8 cellular contexts compared by ENCODE assay signal in genomic region chrX:103918050-103918449, GRCh38. TPM values are rescaled to one million over a fixed set of nuclear protein-coding genes. Genes with fewer than 3 reads are reported as not detected.
DNase-seq lines count a peak whose midpoint lies in the region; ATAC-seq and TF ChIP-seq lines count a peak whose summit lies in the region.

No MANE protein-coding gene starts in this region.

- H3K9me3 ChIP-seq in CD4-positive, alpha-beta T cell (ENCODE audit: control insufficient read depth, low read length) = no peaks in the 10 kb centered on the region
- H3K9me3 ChIP-seq in Loucy (ENCODE audit: insufficient read depth, low read depth, low read length) (no peaks in the 10 kb centered on the region), right cardiac atrium (ENCODE audit: control insufficient read depth, low read length) (no peaks in the 10 kb centered on the region)

- under 1% methylated on average over 18 of the region's 18 CpGs for WGBS in right cardiac atrium

- peak overlapping the region; percentile 76 for H3K9ac ChIP-seq in Loucy (ENCODE audit: low read depth, low read length, poor library complexity, severe bottlenecking)

- H3K79me2 ChIP-seq in Loucy (ENCODE audit: insufficient read depth, low read length) = peaks cover 50% of the 10 kb centered on the region

- no peaks in the 10 kb centered on the region for H4K20me1 ChIP-seq in Loucy (ENCODE audit: insufficient read depth, low read length, poor library complexity, severe bottlenecking)

- peak in 9 of 10 experiments; percentile 9 to 44 (median 25) for DNase-seq in CD4-positive, alpha-beta T cell
- peak; percentile 56 for DNase-seq in GM20000 (ENCODE audit: low spot score)
- DNase-seq in SHP77 treated with DMSO at 0.1 percent for 48 hours (lab: John Stamatoyannopoulos, UW) = peak; percentile 5
- peak; percentile 60 for DNase-seq in amniotic stem cell (lab: John Stamatoyannopoulos, UW)
- peak; percentile 50 to 75 (median 56) for DNase-seq in right cardiac atrium
- DNase-seq in progenitor cell of endocrine pancreas (ENCODE audit: low spot score, unreplicated experiment) = peak; percentile 44

- H3K36me3 Mint-ChIP-seq in CD4-positive, alpha-beta T cell (ENCODE audit: low read depth) = peaks cover 16% of the 10 kb centered on the region
- H3K36me3 Mint-ChIP-seq in progenitor cell of endocrine pancreas (ENCODE audit: insufficient read depth) = peaks cover 5% of the 10 kb centered on the region

- no peaks in the 10 kb centered on the region for H3K9me2 ChIP-seq in Loucy (replicated peaks; ENCODE audit: low read depth, low read length)

- POLR2A ChIA-PET in CD4-positive, alpha-beta T cell (lab: Charles Lee) = interaction anchor here (1.3 to 2.9 kb wide), 6 partner anchors 23 to 1986 kb away, joined by 4 to 15 read pairs (median 6); partner anchors contain the start of genes FAM199X, MORF4L2, SLC25A53 and ZMAT1

- H3K4me3 ChIP-seq in Loucy (ENCODE audit: low read length, poor library complexity, severe bottlenecking) (peak overlapping the region; percentile 78), right cardiac atrium (ENCODE audit: low read length) (peak overlapping the region; percentile 65)

- H3K27me3 Mint-ChIP-seq in CD4-positive, alpha-beta T cell = no peaks in the 10 kb centered on the region
- H3K27me3 Mint-ChIP-seq in progenitor cell of endocrine pancreas = peaks cover 3% of the 10 kb centered on the region

- H3K27ac Mint-ChIP-seq in CD4-positive, alpha-beta T cell = peak overlapping the region; percentile 95
- H3K27ac Mint-ChIP-seq in progenitor cell of endocrine pancreas = peak overlapping the region; percentile 97

- no peaks in the 10 kb centered on the region for H3K9me3 Mint-ChIP-seq in CD4-positive, alpha-beta T cell
- peaks cover 14% of the 10 kb centered on the region for H3K9me3 Mint-ChIP-seq in progenitor cell of endocrine pancreas (ENCODE audit: low read depth)

- H3K4me3 Mint-ChIP-seq in CD4-positive, alpha-beta T cell = peak overlapping the region; percentile 90
- H3K4me3 Mint-ChIP-seq in progenitor cell of endocrine pancreas (ENCODE audit: low read depth) = peak overlapping the region; percentile 79

- no peaks in the 10 kb centered on the region for H3F3A ChIP-seq in Loucy (ENCODE audit: low read depth)

- CTCF ChIA-PET in CD4-positive, alpha-beta T cell (lab: Charles Lee) = interaction anchor here (1.3 to 1.5 kb wide), 2 partner anchors 10 to 22 kb away, joined by 6 to 11 read pairs; no protein-coding TSS in a partner anchor

- H3K27me3 ChIP-seq in CD4-positive, alpha-beta T cell (ENCODE audit: control insufficient read depth, insufficient read depth, low read length) = no peaks in the 10 kb centered on the region
- no peaks in the 10 kb centered on the region for H3K27me3 ChIP-seq in Loucy (ENCODE audit: insufficient read depth, low read length, poor library complexity, severe bottlenecking)
- H3K27me3 ChIP-seq in right cardiac atrium (ENCODE audit: control insufficient read depth, insufficient read depth) = no peaks in the 10 kb centered on the region

- ATAC-seq in CD4-positive, alpha-beta T cell (ENCODE audit: poor library complexity) = peak; percentile 33
- ATAC-seq in right cardiac atrium (peak; percentile 84 to 85), GM18873 (IDR thresholded peaks at IDR 0.05; ENCODE audit: low FRiP score, unreplicated experiment) (no peak)

- peak overlapping the region; percentile 88 for H2AFZ ChIP-seq in Loucy (ENCODE audit: low read length)

- peaks cover 18% of the 10 kb centered on the region for H3K4me1 Mint-ChIP-seq in CD4-positive, alpha-beta T cell (ENCODE audit: low read depth)
- peaks cover 6% of the 10 kb centered on the region for H3K4me1 Mint-ChIP-seq in progenitor cell of endocrine pancreas (ENCODE audit: low read depth)

- TF ChIP-seq CTCF in CD4-positive, alpha-beta T cell (IDR thresholded peaks at IDR 0.05) = peak; percentile 31
- TF ChIP-seq CTCF in GM20000 (IDR thresholded peaks at IDR 0.05; ENCODE audit: extremely low read depth, missing control alignments) (peak; percentile 47), Loucy (conservative IDR thresholded peaks at IDR 0.05; ENCODE audit: low read length) (peak; percentile 60), progenitor cell of endocrine pancreas (IDR thresholded peaks at IDR 0.05; ENCODE audit: unreplicated experiment) (peak; percentile 63)

- no peak overlapping the region for H3K27ac ChIP-seq in CD4-positive, alpha-beta T cell (ENCODE audit: low read depth, low read length)
- no peak overlapping the region for H3K27ac ChIP-seq in right cardiac atrium (ENCODE audit: low read length)

- no peaks in the 10 kb centered on the region for H3K36me3 ChIP-seq in Loucy (ENCODE audit: insufficient read depth, low read length)

- peaks cover 20% of the 10 kb centered on the region for H3K4me1 ChIP-seq in Loucy (ENCODE audit: insufficient read depth, low read length, poor library complexity, severe bottlenecking)
- H3K4me1 ChIP-seq in right cardiac atrium (ENCODE audit: control insufficient read depth, insufficient read depth, low read length) = no peaks in the 10 kb centered on the region

- intact Hi-C loops in CD4-positive, alpha-beta T cell (cut with DNase I, micrococcal nuclease) = loop anchor here (2.0 to 5.0 kb wide), 3 partner anchors 23 to 249 kb away; partner anchors contain the start of genes FAM199X (in 1 of the 2) and MORF4L2 (in 1 of the 2)
- intact Hi-C loops in right cardiac atrium (cut with DNase I) = no loop called here

- peak overlapping the region; percentile 94 for H3K4me2 ChIP-seq in Loucy (ENCODE audit: low read depth, low read length, poor library complexity, severe bottlenecking)

RNA-seq across cellular contexts. Expression of gene TMSB15B, which starts 44.4 kb away (rescaled TPM):
- 1 to 10 TPM; 8.0 to 9.0 TPM for total RNA-seq in CD4-positive, alpha-beta T cell
- 1 to 10 TPM in 3 of 4 donors, under 1 TPM in 1; 0.74 to 2.1 (median 1.6) TPM for total RNA-seq in right cardiac atrium
- polyA plus RNA-seq in right cardiac atrium = 2.8 TPM
- total RNA-seq in progenitor cell of endocrine pancreas = 20.9 and 22.2 TPM in 2 replicates

Comparison
In these comparisons a context has a peak if more than half of its experiments do, and no peak if none do; other contexts are left out.
1. DNase-seq: peak in every context shown above with its lines; median percentile 60 in amniotic stem cell; 56 in GM20000; 56 in right cardiac atrium; 44 in progenitor cell of endocrine pancreas; 25 in CD4-positive, alpha-beta T cell; 5 in SHP77 treated with DMSO at 0.1 percent for 48 hours.
2. intact Hi-C loops: an anchor here in CD4-positive, alpha-beta T cell (2.0 to 5.0 kb wide); none called in right cardiac atrium.